Comparison of ENCODE assay signal across 8 cellular contexts in genomic region chr7:7565746-7566650, GRCh38. TPM values are rescaled to one million over a fixed set of nuclear protein-coding genes. Genes with fewer than 3 reads are reported as not detected.
DNase-seq lines count a peak whose midpoint lies in the region; ATAC-seq and TF ChIP-seq lines count a peak whose summit lies in the region.

No MANE protein-coding gene starts in this region.

- peak; percentile 17 for ATAC-seq in GM19324 (IDR thresholded peaks at IDR 0.05; ENCODE audit: low FRiP score, unreplicated experiment)
- ATAC-seq in HG03175 (IDR thresholded peaks at IDR 0.05; ENCODE audit: unreplicated experiment), result peak; percentile 27
- no peak for ATAC-seq in thoracic aorta (ENCODE audit: insufficient number of reproducible peaks, low FRiP score, low read depth)

- DNase-seq in AG10803 (ENCODE audit: low read depth), result no peak
- peak; percentile 15 for DNase-seq in WERI-Rb-1
- peak; percentile 18 for DNase-seq in iPS-NIHi7 (ENCODE audit: extremely low spot score)
- DNase-seq in thoracic aorta (ENCODE audit: low spot score), result no peak
- no peak for DNase-seq in NOMO-1 treated with DMSO at 0.1 percent for 48 hours (lab: John Stamatoyannopoulos, UW; ENCODE audit: unreplicated experiment)
- DNase-seq in NCI-H2029 (lab: John Stamatoyannopoulos, UW), result no peak

- H3K27me3 ChIP-seq in WERI-Rb-1 (ENCODE audit: insufficient read depth, low read depth, severe bottlenecking), result no peaks in the 10 kb centered on the region
- H3K27me3 ChIP-seq in thoracic aorta (replicated peaks; ENCODE audit: insufficient read depth), result no peaks in the 10 kb centered on the region

- peaks cover 11 to 36% of the 10 kb centered on the region in 2 donors for H3K4me1 ChIP-seq in thoracic aorta (ENCODE audit: control insufficient read depth in 1 of 2, low read depth in 2 of 2)

- no peak for TF ChIP-seq CTCF in AG10803 (conservative IDR thresholded peaks at IDR 0.05; ENCODE audit: low read length)
- TF ChIP-seq CTCF in WERI-Rb-1 (IDR thresholded peaks at IDR 0.05; ENCODE audit: low read depth, low read length), result no peak
- no peak for TF ChIP-seq CTCF in thoracic aorta (IDR thresholded peaks at IDR 0.05)

- peak overlapping the region; percentile 74 for H3K4me3 ChIP-seq in AG10803 (ENCODE audit: low read length)
- H3K4me3 ChIP-seq in WERI-Rb-1 (ENCODE audit: low read depth, low read length), result peak overlapping the region; percentile 92
- H3K4me3 ChIP-seq in thoracic aorta, result peak overlapping the region; percentile 82

- H3K36me3 ChIP-seq in WERI-Rb-1 (peaks cover 18% of the 10 kb centered on the region), thoracic aorta (no peaks in the 10 kb centered on the region)

- H3K9me3 ChIP-seq in WERI-Rb-1 (ENCODE audit: severe bottlenecking), result peaks cover 6% of the 10 kb centered on the region
- no peaks in the 10 kb centered on the region for H3K9me3 ChIP-seq in thoracic aorta

- H3K27ac ChIP-seq in WERI-Rb-1 (peak overlapping the region; percentile 89), thoracic aorta (peak overlapping the region; percentile 83 to 87)

RNA-seq across cellular contexts. Expression of gene MIOS, which starts 0.7 kb away (rescaled TPM):
- 10 to 100 TPM; 23.6 to 32.6 TPM for total RNA-seq in thoracic aorta

RNA-seq across cellular contexts. Expression of gene COL28A1, which starts 30.3 kb away (rescaled TPM):
- total RNA-seq in thoracic aorta, result 1 to 10 TPM; 2.4 to 3.0 TPM

Comparison
In these comparisons a context has a peak if more than half of its experiments do, and no peak if none do; other contexts are left out.
1. DNase-seq: peak in WERI-Rb-1 (single experiment) and iPS-NIHi7 (single experiment); none in AG10803 (single experiment), thoracic aorta (single experiment), NOMO-1 treated with DMSO at 0.1 percent for 48 hours (single experiment) and NCI-H2029 (single experiment).
2. Peak in every context shown above with its lines, with median percentiles within 50 percentile points of each other: H3K4me3 ChIP-seq.